25 cellular contexts compared by ENCODE assay signal in genomic region chr4:147173317-147173716, GRCh38.
"Had no signal": no experiment of that assay in that cellular context is flagged by ENCODE, and none has a peak within 500 bp of the region (broad histone marks: within the 10 kb centered on the region; RNA-seq: fewer than 3 reads in every experiment).

No MANE protein-coding gene starts in this region.

- DNase-seq: activated B cell treated with CpG ODN at 0.5 μM for 24 hours; activated CD4-positive, alpha-beta T cell treated with anti-CD3 and anti-CD28 coated beads for 48 hours; activated CD4-positive, alpha-beta T cell treated with anti-CD3 and anti-CD28 coated beads, Interleukin-2, amount 50 U/mL, for 1 hour; activated CD4-positive, alpha-beta T cell treated with anti-CD3 and anti-CD28 coated beads, Interleukin-2, amount 50 U/mL, for 48 hours; activated CD8-positive, alpha-beta memory T cell treated with anti-CD3 and anti-CD28 coated beads, Interleukin-2, amount 10 ng/mL, durations not matched to agents 7 days and 5 days; activated CD8-positive, alpha-beta memory T cell treated with anti-CD3 and anti-CD28 coated beads, Interleukin-2, amount 50 U/mL, for 4 hours; activated CD8-positive, alpha-beta T cell treated with anti-CD3 and anti-CD28 coated beads for 36 hours; activated effector memory CD4-positive, alpha-beta T cell treated with anti-CD3 and anti-CD28 coated beads, Interleukin-2, amount 50 U/mL, for 16 hours; activated naive CD4-positive, alpha-beta T cell treated with anti-CD3 and anti-CD28 coated beads, Interleukin-2, amount 10 ng/mL, durations not matched to agents 7 days and 5 days; activated naive CD8-positive, alpha-beta T cell treated with anti-CD3 and anti-CD28 coated beads, Interleukin-2, amount 10 ng/mL, durations not matched to agents 7 days and 5 days; activated T-cell treated with anti-CD3 and anti-CD28 coated beads, Interleukin-2, amount 50 U/mL, for 1 hour; activated T-cell treated with anti-CD3 and anti-CD28 coated beads, Interleukin-2, amount 50 U/mL, for 48 hours; brain microvascular endothelial cell; dorsolateral prefrontal cortex; effector memory CD4-positive, alpha-beta T cell; endodermal cell; foreskin fibroblast; T-helper 1 cell; T-helper 17 cell; T1000; WERI-Rb-1 had no signal

- H3K27ac ChIP-seq: brain microvascular endothelial cell, coronary artery, dorsolateral prefrontal cortex, WERI-Rb-1 had no signal

- H3K36me3 ChIP-seq: brain microvascular endothelial cell, WERI-Rb-1 had no signal

- H3K27me3 ChIP-seq: brain microvascular endothelial cell, dorsolateral prefrontal cortex had no signal

- ATAC-seq: activated CD4-positive, CD25-positive, alpha-beta regulatory T cell treated with anti-CD3 and anti-CD28 coated beads, Interleukin-2, amount 50 U/mL, for 24 hours; activated CD8-positive, alpha-beta memory T cell treated with anti-CD3 and anti-CD28 coated beads, Interleukin-2, amount 10 ng/mL, durations not matched to agents 7 days and 5 days; activated CD8-positive, alpha-beta T cell treated with anti-CD3 and anti-CD28 coated beads for 36 hours; activated naive CD4-positive, alpha-beta T cell treated with anti-CD3 and anti-CD28 coated beads, Interleukin-2, amount 50 U/mL, for 72 hours; esophagus mucosa; T-helper 17 cell had no signal

- H3K4me3 ChIP-seq: coronary artery, dorsolateral prefrontal cortex had no signal
